Comparison of ENCODE assay signal across 21 cellular contexts in genomic region chr19:46147166-46147740, GRCh38. TPM values are rescaled to one million over a fixed set of nuclear protein-coding genes. Genes with fewer than 3 reads are reported as not detected.
DNase-seq lines count a peak whose midpoint lies in the region; ATAC-seq and TF ChIP-seq lines count a peak whose summit lies in the region.
"Had no signal": no experiment of that assay in that cellular context is flagged by ENCODE, and none has a peak within 500 bp of the region (broad histone marks: within the 10 kb centered on the region; RNA-seq: fewer than 3 reads in every experiment).

No MANE protein-coding gene starts in this region.

- H3K79me2 ChIP-seq in hepatocyte, result no peaks in the 10 kb centered on the region

- H3K9me2 ChIP-seq in hepatocyte (replicated peaks; ENCODE audit: insufficient read depth), result no peaks in the 10 kb centered on the region

- H3K27me3 Mint-ChIP-seq in progenitor cell of endocrine pancreas, result peaks cover 31% of the 10 kb centered on the region

- H3K27ac Mint-ChIP-seq in progenitor cell of endocrine pancreas, result peak overlapping the region; percentile 9
- no peak overlapping the region for H3K27ac Mint-ChIP-seq in stimulated activated effector memory CD8-positive, alpha-beta T cell treated with anti-CD3 and anti-CD28 coated beads, Interleukin-12 subunit alpha, Interleukin-12 subunit beta, amount 100 ng/mL, for 72 hours
- H3K27ac Mint-ChIP-seq: CD4-positive, alpha-beta T cell had no signal

- no peak overlapping the region for H3K4me3 Mint-ChIP-seq in progenitor cell of endocrine pancreas (ENCODE audit: low read depth)
- no peak overlapping the region for H3K4me3 Mint-ChIP-seq in stimulated activated effector memory CD8-positive, alpha-beta T cell treated with anti-CD3 and anti-CD28 coated beads, Interleukin-12 subunit alpha, Interleukin-12 subunit beta, amount 100 ng/mL, for 72 hours
- H3K4me3 Mint-ChIP-seq: CD4-positive, alpha-beta T cell had no signal

- TF ChIP-seq POLR2A in uterus (IDR thresholded peaks at IDR 0.05), result no peak

- H3K4me1 ChIP-seq in hepatocyte (ENCODE audit: insufficient read depth) (peaks cover 21% of the 10 kb centered on the region), uterus (no peaks in the 10 kb centered on the region)
- H3K4me1 ChIP-seq: HAP-1 had no signal

- H3K9me3 ChIP-seq in hepatocyte (ENCODE audit: low read depth), result no peaks in the 10 kb centered on the region
- no peaks in the 10 kb centered on the region for H3K9me3 ChIP-seq in uterus
- H3K9me3 ChIP-seq: A549, HAP-1 had no signal

- intact Hi-C loops in uterus (cut with DNase I; ENCODE audit: low total_unique reads), result no loop called here

- TF ChIP-seq CTCF in hepatocyte (IDR thresholded peaks at IDR 0.05; ENCODE audit: poor library complexity) (no peak), progenitor cell of endocrine pancreas (IDR thresholded peaks at IDR 0.05; ENCODE audit: unreplicated experiment) (no peak), uterus (IDR thresholded peaks at IDR 0.05) (no peak)

- no peak for ATAC-seq in stimulated activated effector memory CD8-positive, alpha-beta T cell treated with anti-CD3 and anti-CD28 coated beads, Interleukin-12 subunit alpha, Interleukin-12 subunit beta, amount 100 ng/mL, for 72 hours
- ATAC-seq: A549 had no signal

- H3K36me3 ChIP-seq in hepatocyte (replicated peaks; ENCODE audit: insufficient read depth, low read depth) (no peaks in the 10 kb centered on the region), uterus (no peaks in the 10 kb centered on the region)
- H3K36me3 ChIP-seq: HAP-1 had no signal

- WGBS in hepatocyte (ENCODE audit: low lambda C conversion rate, missing lambda C conversion rate), result 12% methylated on average over 8 of the region's 8 CpGs

- no peaks in the 10 kb centered on the region for H3K36me3 Mint-ChIP-seq in progenitor cell of endocrine pancreas (ENCODE audit: insufficient read depth)
- no peaks in the 10 kb centered on the region for H3K36me3 Mint-ChIP-seq in stimulated activated effector memory CD8-positive, alpha-beta T cell treated with anti-CD3 and anti-CD28 coated beads, Interleukin-12 subunit alpha, Interleukin-12 subunit beta, amount 100 ng/mL, for 72 hours

- H3K27ac ChIP-seq in hepatocyte, result peak overlapping the region; percentile 46
- H3K27ac ChIP-seq in uterus, result no peak overlapping the region
- H3K27ac ChIP-seq: 22Rv1, A549, C4-2B, GM23248 had no signal

- DNase-seq in NCI-H2227 treated with DMSO at 0.1 percent for 48 hours (lab: John Stamatoyannopoulos, UW) (peak; percentile 3), NCI-H2227 (lab: John Stamatoyannopoulos, UW; ENCODE audit: unreplicated experiment) (no peak), NCI-H226 (peak; percentile 6), hepatocyte (ENCODE audit: low spot score) (peak; percentile 12), progenitor cell of endocrine pancreas (ENCODE audit: low spot score, unreplicated experiment) (no peak), uterus (no peak)
- DNase-seq in stimulated activated CD4-positive, alpha-beta T cell treated with anti-CD3 and anti-CD28 coated beads, Interleukin-2, amount 100 ng/mL, for 24 hours, result no peak
- no peak for DNase-seq in stimulated activated effector memory CD8-positive, alpha-beta T cell treated with anti-CD3 and anti-CD28 coated beads, Interleukin-12 subunit alpha, Interleukin-12 subunit beta, amount 100 ng/mL, for 72 hours (ENCODE audit: low spot score in 2 of 2)
- DNase-seq: AML-193; CD4-positive, alpha-beta T cell; DMS153; DMS79; GDM1 had no signal

- H2AFZ ChIP-seq in hepatocyte, result no peak overlapping the region
- H2AFZ ChIP-seq: GM23248 had no signal

- peaks cover 4% of the 10 kb centered on the region for H3K9me3 Mint-ChIP-seq in progenitor cell of endocrine pancreas (ENCODE audit: low read depth)
- no peaks in the 10 kb centered on the region for H3K9me3 Mint-ChIP-seq in stimulated activated effector memory CD8-positive, alpha-beta T cell treated with anti-CD3 and anti-CD28 coated beads, Interleukin-12 subunit alpha, Interleukin-12 subunit beta, amount 100 ng/mL, for 72 hours
- H3K9me3 Mint-ChIP-seq: CD4-positive, alpha-beta T cell had no signal

- H4K20me1 ChIP-seq in hepatocyte (ENCODE audit: insufficient read depth, poor library complexity, severe bottlenecking), result no peaks in the 10 kb centered on the region

- peak overlapping the region; percentile 54 for H3K4me2 ChIP-seq in hepatocyte
- H3K4me2 ChIP-seq: A549 had no signal

- no peak overlapping the region for H3K4me3 ChIP-seq in hepatocyte
- H3K4me3 ChIP-seq in uterus, result no peak overlapping the region
- H3K4me3 ChIP-seq: A549, GM23248, HAP-1 had no signal

- peaks cover 17% of the 10 kb centered on the region for H3K4me1 Mint-ChIP-seq in progenitor cell of endocrine pancreas (ENCODE audit: low read depth)
- no peaks in the 10 kb centered on the region for H3K4me1 Mint-ChIP-seq in stimulated activated effector memory CD8-positive, alpha-beta T cell treated with anti-CD3 and anti-CD28 coated beads, Interleukin-12 subunit alpha, Interleukin-12 subunit beta, amount 100 ng/mL, for 72 hours

- H3K27me3 ChIP-seq in hepatocyte, result no peaks in the 10 kb centered on the region
- no peaks in the 10 kb centered on the region for H3K27me3 ChIP-seq in uterus

RNA-seq across cellular contexts. Expression of gene IGFL2, which starts 0.8 kb away (rescaled TPM):
- total RNA-seq in hepatocyte, result 12.9 and 15.2 TPM in 2 replicates
- polyA plus RNA-seq in hepatocyte, result 17.2 and 22.9 TPM in 2 replicates
- not detected in 2 replicates for total RNA-seq in progenitor cell of endocrine pancreas
- total RNA-seq in uterus, result under 1 TPM in 1 of 4 donors, not detected in 3; 0.61 TPM
- total RNA-seq: CD4-positive, alpha-beta T cell; Daoy; GM23248; H4 had no signal
- polyA plus RNA-seq: BJ, GM23248 had no signal

RNA-seq across cellular contexts. Expression of gene IGFL3, which starts 22.8 kb away (rescaled TPM):
- total RNA-seq in hepatocyte, result 2.1 and 2.6 TPM in 2 replicates
- 4.7 and 5.5 TPM in 2 replicates for polyA plus RNA-seq in hepatocyte
- not detected in 2 replicates for total RNA-seq in progenitor cell of endocrine pancreas
- total RNA-seq in uterus, result not detected
- total RNA-seq: CD4-positive, alpha-beta T cell; Daoy; GM23248 had no signal
- polyA plus RNA-seq: BJ, GM23248 had no signal

Comparison
In these comparisons a context has a peak if more than half of its experiments do, and no peak if none do; other contexts are left out.
1. DNase-seq: peak in NCI-H2227 treated with DMSO at 0.1 percent for 48 hours (single experiment), NCI-H226 (single experiment) and hepatocyte (single experiment); none in NCI-H2227 (single experiment), progenitor cell of endocrine pancreas (single experiment), uterus (0 of 2), stimulated activated CD4-positive, alpha-beta T cell treated with anti-CD3 and anti-CD28 coated beads, Interleukin-2, amount 100 ng/mL, for 24 hours (0 of 2) and stimulated activated effector memory CD8-positive, alpha-beta T cell treated with anti-CD3 and anti-CD28 coated beads, Interleukin-12 subunit alpha, Interleukin-12 subunit beta, amount 100 ng/mL, for 72 hours (0 of 2).